1 cellular context compared by ENCODE assay signal in genomic region chr15:44092221-44092620, GRCh38.
TF ChIP-seq lines count a peak whose summit lies in the region.

No MANE protein-coding gene starts in this region.

TF ChIP-seq in SK-N-SH treated with all-trans-retinoic acid at 6 μM for 48 hours, 23 proteins besides CTCF, POLR2A, EP300 and RAD21 (continued from another document):
- TF ChIP-seq CREB5 (CRISPR knock-in tag; IDR thresholded peaks at IDR 0.05; ENCODE audit: low read depth) (no peak), GLIS3 (CRISPR knock-in tag; IDR thresholded peaks at IDR 0.05) (no peak)
